ENCODE assay signal across 8 cellular contexts in genomic region chr11:65712633-65713076, GRCh38. TPM values are rescaled to one million over a fixed set of nuclear protein-coding genes. Genes with fewer than 3 reads are reported as not detected.
DNase-seq lines count a peak whose midpoint lies in the region; ATAC-seq and TF ChIP-seq lines count a peak whose summit lies in the region.

No MANE protein-coding gene starts in this region.

- peak overlapping the region; percentile 96 for H3K27ac Mint-ChIP-seq in activated CD4-positive, alpha-beta T cell treated with anti-CD3 and anti-CD28 coated beads for 36 hours
- H3K27ac Mint-ChIP-seq in activated naive CD4-positive, alpha-beta T cell treated with anti-CD3 and anti-CD28 coated beads, Interleukin-2, amount 50 U/mL, for 72 hours: peak overlapping the region; percentile 99 to 100

- no peaks in the 10 kb centered on the region for H3K9me3 Mint-ChIP-seq in activated CD4-positive, alpha-beta T cell treated with anti-CD3 and anti-CD28 coated beads for 36 hours (ENCODE audit: low read depth)
- no peaks in the 10 kb centered on the region for H3K9me3 Mint-ChIP-seq in activated naive CD4-positive, alpha-beta T cell treated with anti-CD3 and anti-CD28 coated beads, Interleukin-2, amount 50 U/mL, for 72 hours

- DNase-seq in activated CD4-positive, alpha-beta T cell treated with anti-CD3 and anti-CD28 coated beads for 36 hours: no peak
- DNase-seq in activated CD4-positive, alpha-beta T cell treated with anti-CD3 and anti-CD28 coated beads for 48 hours: no peak
- no peak for DNase-seq in activated naive CD4-positive, alpha-beta T cell treated with anti-CD3 and anti-CD28 coated beads, Interleukin-2, amount 50 U/mL, for 72 hours (ENCODE audit: low spot score in 2 of 2)
- DNase-seq in kidney epithelial cell (ENCODE audit: low read depth): no peak
- no peak for DNase-seq in thoracic aorta (ENCODE audit: low spot score)
- no peak for DNase-seq in NCI-H146 (lab: John Stamatoyannopoulos, UW)
- DNase-seq in GM10248 (ENCODE audit: extremely low spot score): no peak
- DNase-seq in NCI-H1417 treated with DMSO at 0.1 percent for 48 hours (lab: John Stamatoyannopoulos, UW): no peak

- peaks cover 30% of the 10 kb centered on the region for H3K4me1 Mint-ChIP-seq in activated CD4-positive, alpha-beta T cell treated with anti-CD3 and anti-CD28 coated beads for 36 hours

- peak overlapping the region; percentile 95 to 100 for H3K27ac ChIP-seq in thoracic aorta

- H3K4me3 ChIP-seq in kidney epithelial cell (ENCODE audit: low read depth, low read length) (peak overlapping the region; percentile 76), thoracic aorta (peak overlapping the region; percentile 99)

- H3K27me3 ChIP-seq in kidney epithelial cell (ENCODE audit: control insufficient read depth, insufficient read depth, low read length): no peaks in the 10 kb centered on the region
- no peaks in the 10 kb centered on the region for H3K27me3 ChIP-seq in thoracic aorta (replicated peaks; ENCODE audit: insufficient read depth)

- CTCF ChIA-PET in activated CD4-positive, alpha-beta T cell treated with anti-CD3 and anti-CD28 coated beads for 36 hours (lab: Charles Lee): interaction anchor here (0.7 to 4.2 kb wide), 12 partner anchors 10 to 839 kb away, joined by 3 to 37 read pairs (median 5); partner anchors contain the start of genes AP5B1, MUS81, RNASEH2C and SART1
- CTCF ChIA-PET in GM10248 (lab: Yijun Ruan, JAX): interaction anchor here (0.7 to 3.6 kb wide), 29 partner anchors 8 to 570 kb away, joined by 3 to 50 read pairs (median 6); partner anchors contain the start of genes AP5B1, BANF1, CCDC85B and EIF1AD

- POLR2A ChIA-PET in activated CD4-positive, alpha-beta T cell treated with anti-CD3 and anti-CD28 coated beads for 36 hours (lab: Charles Lee): interaction anchor here (0.7 to 1.9 kb wide), 5 partner anchors 8 to 147 kb away, joined by 3 to 17 read pairs (median 6); partner anchors contain the start of genes MUS81 and RNASEH2C
- POLR2A ChIA-PET in GM10248 (lab: Yijun Ruan, JAX): interaction anchor here (0.7 to 2.2 kb wide), 4 partner anchors 8 to 290 kb away, joined by 3 to 18 read pairs (median 4); partner anchors contain the start of genes NEAT1 and RNASEH2C

- H3K9me3 ChIP-seq in thoracic aorta: no peaks in the 10 kb centered on the region

- ATAC-seq in activated CD4-positive, alpha-beta T cell treated with anti-CD3 and anti-CD28 coated beads for 36 hours: no peak
- ATAC-seq in activated naive CD4-positive, alpha-beta T cell treated with anti-CD3 and anti-CD28 coated beads, Interleukin-2, amount 50 U/mL, for 72 hours: no peak
- no peak for ATAC-seq in thoracic aorta (ENCODE audit: insufficient number of reproducible peaks, low FRiP score, low read depth)

- H3K4me1 ChIP-seq in thoracic aorta (ENCODE audit: control insufficient read depth in 1 of 2, low read depth in 2 of 2): peaks cover 5 to 31% of the 10 kb centered on the region in 2 donors

- H3K36me3 ChIP-seq in kidney epithelial cell (ENCODE audit: control insufficient read depth, insufficient read depth, low read length) (peaks cover 13% of the 10 kb centered on the region), thoracic aorta (peaks cover 40% of the 10 kb centered on the region)

- peaks cover 41% of the 10 kb centered on the region for H3K36me3 Mint-ChIP-seq in activated CD4-positive, alpha-beta T cell treated with anti-CD3 and anti-CD28 coated beads for 36 hours (ENCODE audit: low read depth)
- H3K36me3 Mint-ChIP-seq in activated naive CD4-positive, alpha-beta T cell treated with anti-CD3 and anti-CD28 coated beads, Interleukin-2, amount 50 U/mL, for 72 hours: peaks cover 23 to 24% of the 10 kb centered on the region in 2 donors

- no peaks in the 10 kb centered on the region for H3K27me3 Mint-ChIP-seq in activated CD4-positive, alpha-beta T cell treated with anti-CD3 and anti-CD28 coated beads for 36 hours

- intact Hi-C loops in activated CD4-positive, alpha-beta T cell treated with anti-CD3 and anti-CD28 coated beads for 36 hours (cut with DNase I, micrococcal nuclease): loop anchor here (1.0 to 5.0 kb wide), 18 partner anchors 8 to 935 kb away; partner anchors contain the start of genes BANF1 (in 2 of the 2), EIF1AD (in 2 of the 2), RNASEH2C (in 2 of the 2) and AP5B1 (in 1 of the 2)

- peak overlapping the region; percentile 90 for H3K4me3 Mint-ChIP-seq in activated CD4-positive, alpha-beta T cell treated with anti-CD3 and anti-CD28 coated beads for 36 hours

- TF ChIP-seq CTCF in kidney epithelial cell (IDR thresholded peaks at IDR 0.05; ENCODE audit: insufficient read depth, low read length, poor library complexity, severe bottlenecking) (no peak), thoracic aorta (IDR thresholded peaks at IDR 0.05) (no peak), GM10248 (IDR thresholded peaks at IDR 0.05; ENCODE audit: control extremely low read depth, extremely low read depth, low read depth, missing control alignments) (no peak)

RNA-seq across cellular contexts. Expression of gene KAT5, which starts 0.6 kb away (rescaled TPM):
- total RNA-seq in activated CD4-positive, alpha-beta T cell treated with anti-CD3 and anti-CD28 coated beads for 36 hours: 10 to 100 TPM; 56.5 to 65.1 TPM
- total RNA-seq in activated naive CD4-positive, alpha-beta T cell treated with anti-CD3 and anti-CD28 coated beads, Interleukin-2, amount 50 U/mL, for 72 hours: 100 to 1,000 TPM in 1 of 2 donors, 10 to 100 TPM in 1; 61.4 to 106 TPM
- total RNA-seq in kidney epithelial cell (65.5 and 73.3 TPM in 2 replicates), thoracic aorta (10 to 100 TPM; 49.0 to 50.5 TPM)

RNA-seq across cellular contexts. Expression of gene RNASEH2C, which starts 7.9 kb away (rescaled TPM):
- total RNA-seq in activated CD4-positive, alpha-beta T cell treated with anti-CD3 and anti-CD28 coated beads for 36 hours: 10 to 100 TPM; 72.5 to 96.8 TPM
- 10 to 100 TPM; 40.9 to 93.0 TPM for total RNA-seq in activated naive CD4-positive, alpha-beta T cell treated with anti-CD3 and anti-CD28 coated beads, Interleukin-2, amount 50 U/mL, for 72 hours
- total RNA-seq in kidney epithelial cell (43.1 and 50.1 TPM in 2 replicates), thoracic aorta (100 to 1,000 TPM; 138 to 185 TPM)

RNA-seq across cellular contexts. Expression of gene RELA, which starts 49.9 kb away (rescaled TPM):
- 100 to 1,000 TPM in 1 of 2 experiments, 10 to 100 TPM in 1; 76.9 to 109 TPM for total RNA-seq in activated CD4-positive, alpha-beta T cell treated with anti-CD3 and anti-CD28 coated beads for 36 hours
- 10 to 100 TPM; 81.7 to 97.8 TPM for total RNA-seq in activated naive CD4-positive, alpha-beta T cell treated with anti-CD3 and anti-CD28 coated beads, Interleukin-2, amount 50 U/mL, for 72 hours
- 64.3 and 103 TPM in 2 replicates for total RNA-seq in kidney epithelial cell
- 10 to 100 TPM; 81.5 to 84.4 TPM for total RNA-seq in thoracic aorta
